In the genomic region with DNA sequence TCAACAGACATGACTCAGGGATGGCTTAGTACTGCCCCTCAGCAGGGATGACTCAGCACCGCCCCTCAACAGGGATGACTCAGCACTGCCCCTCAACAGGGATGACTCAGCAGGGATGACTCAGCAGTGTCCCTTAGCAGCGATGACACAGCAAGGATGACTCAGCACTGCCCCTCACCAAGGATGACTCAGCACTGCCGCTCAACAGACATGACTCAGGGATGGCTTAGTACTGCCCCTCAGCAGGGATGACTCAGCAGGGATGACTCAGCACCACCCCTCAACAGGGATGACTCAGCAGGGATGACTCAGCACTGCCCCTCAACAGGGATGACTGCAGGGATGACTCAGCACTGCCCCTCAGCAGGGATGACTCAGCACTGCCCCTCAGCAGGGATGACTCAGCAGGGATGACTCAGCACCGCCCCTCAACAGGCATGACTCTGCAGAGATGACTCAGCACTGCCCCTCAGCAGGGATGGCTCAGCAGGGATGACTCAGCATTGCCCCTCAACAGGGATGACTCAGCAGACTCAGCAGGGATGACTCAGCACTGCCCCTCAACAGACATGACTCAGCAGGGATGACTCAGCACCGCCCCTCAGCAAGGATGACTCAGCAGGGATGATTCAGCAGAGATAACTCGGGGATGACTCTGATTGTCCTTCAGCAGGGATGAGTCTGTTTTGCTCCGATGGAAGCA, we compare ENCODE assay signal across 8 cellular contexts. TPM values are rescaled to one million over a fixed set of nuclear protein-coding genes. Genes with fewer than 3 reads are reported as not detected.
A peak's percentile ranks its signal among the peaks of the same experiment; 100 is the strongest.
DNase-seq lines count a peak whose midpoint lies in the region; TF ChIP-seq lines count a peak whose summit lies in the region.
"Not testable (repeated sequence)": the region's sequence is repeated elsewhere in the genome, so short reads cannot be mapped to it uniquely, and the experiment has no call there.

No MANE protein-coding gene starts in this region.

- peak overlapping the region; percentile 87 for H3K27ac Mint-ChIP-seq in activated CD4-positive, alpha-beta memory T cell treated with anti-CD3 and anti-CD28 coated beads, Interleukin-2, amount 10 ng/mL, durations not matched to agents 7 days and 5 days
- peak overlapping the region; percentile 84 for H3K27ac Mint-ChIP-seq in neural crest cell (ENCODE audit: unreplicated experiment)

- not testable (repeated sequence) for H3K4me3 ChIP-seq in HUES6 (ENCODE audit: low read depth, low read length)

- peaks cover 33% of the 10 kb centered on the region for H3K9me3 Mint-ChIP-seq in activated CD4-positive, alpha-beta memory T cell treated with anti-CD3 and anti-CD28 coated beads, Interleukin-2, amount 10 ng/mL, durations not matched to agents 7 days and 5 days
- not testable (repeated sequence) for H3K9me3 Mint-ChIP-seq in neural crest cell

- H3K27ac ChIP-seq in C4-2B (peak overlapping the region; percentile 84), HUES6 (ENCODE audit: low read depth, low read length) (peak overlapping the region; percentile 93)

- DNase-seq in RPMI7951 (ENCODE audit: low read depth) (peak; percentile 78), astrocyte of the hippocampus (ENCODE audit: low read depth, low spot score) (peak; percentile 68), fibroblast of the conjunctiva (ENCODE audit: low read depth) (peak; percentile 56)
- peak; percentile 70 for DNase-seq in activated CD4-positive, alpha-beta memory T cell treated with anti-CD3 and anti-CD28 coated beads, Interleukin-2, amount 10 ng/mL, durations not matched to agents 7 days and 5 days
- DNase-seq in neural crest cell (ENCODE audit: low read depth, low spot score), result not testable (repeated sequence)
- peak; percentile 21 to 23 for DNase-seq in stimulated activated CD8-positive, alpha-beta memory T cell treated with anti-CD3 and anti-CD28 coated beads, Interleukin-4, amount 100 ng/mL, for 4 hours (ENCODE audit: low read depth in 2 of 2, low spot score in 1 of 2)

- H3K4me1 ChIP-seq in HUES6 (ENCODE audit: control insufficient read depth, insufficient read depth, low read length), result not testable (repeated sequence)

- peaks cover 74% of the 10 kb centered on the region for H3K36me3 Mint-ChIP-seq in activated CD4-positive, alpha-beta memory T cell treated with anti-CD3 and anti-CD28 coated beads, Interleukin-2, amount 10 ng/mL, durations not matched to agents 7 days and 5 days (ENCODE audit: low read depth)
- H3K36me3 Mint-ChIP-seq in neural crest cell (ENCODE audit: low read depth), result peaks cover 30% of the 10 kb centered on the region

- TF ChIP-seq CTCF in C4-2B (conservative IDR thresholded peaks at IDR 0.05); neural crest cell (conservative IDR thresholded peaks at IDR 0.05): not testable (repeated sequence)

- peaks cover 38% of the 10 kb centered on the region for H3K9me3 ChIP-seq in HUES6 (ENCODE audit: control insufficient read depth, insufficient read depth, low read depth, low read length)

- peak overlapping the region; percentile 21 for H3K4me3 Mint-ChIP-seq in activated CD4-positive, alpha-beta memory T cell treated with anti-CD3 and anti-CD28 coated beads, Interleukin-2, amount 10 ng/mL, durations not matched to agents 7 days and 5 days
- peak overlapping the region; percentile 34 for H3K4me3 Mint-ChIP-seq in neural crest cell

- POLR2A ChIA-PET in activated CD4-positive, alpha-beta memory T cell treated with anti-CD3 and anti-CD28 coated beads, Interleukin-2, amount 10 ng/mL, durations not matched to agents 7 days and 5 days (lab: Charles Lee), result not testable (repeated sequence)

- H3K4me1 Mint-ChIP-seq in activated CD4-positive, alpha-beta memory T cell treated with anti-CD3 and anti-CD28 coated beads, Interleukin-2, amount 10 ng/mL, durations not matched to agents 7 days and 5 days; neural crest cell: not testable (repeated sequence)

- peak overlapping the region; percentile 83 for H3K9ac ChIP-seq in HUES6 (ENCODE audit: low read length)

- CTCF ChIA-PET in activated CD4-positive, alpha-beta memory T cell treated with anti-CD3 and anti-CD28 coated beads, Interleukin-2, amount 10 ng/mL, durations not matched to agents 7 days and 5 days (lab: Charles Lee), result not testable (repeated sequence)

- not testable (repeated sequence) for H3K27me3 Mint-ChIP-seq in activated CD4-positive, alpha-beta memory T cell treated with anti-CD3 and anti-CD28 coated beads, Interleukin-2, amount 10 ng/mL, durations not matched to agents 7 days and 5 days; neural crest cell (ENCODE audit: low read depth)

- H3K27me3 ChIP-seq in HUES6 (ENCODE audit: control insufficient read depth, insufficient read depth, low read length), result not testable (repeated sequence)

- peaks cover 64% of the 10 kb centered on the region for H3K36me3 ChIP-seq in HUES6 (ENCODE audit: control insufficient read depth, insufficient read depth, low read length)

RNA-seq across cellular contexts. Expression of a gene that starts 23.6 kb away (rescaled TPM):
- total RNA-seq in RPMI7951 (2014; rRNA removed; shearing (Covaris generic)), result 7.7 TPM in 2 replicates
- not detected for total RNA-seq in activated CD4-positive, alpha-beta memory T cell treated with anti-CD3 and anti-CD28 coated beads, Interleukin-2, amount 10 ng/mL, durations not matched to agents 7 days and 5 days
- 4.9 and 5.6 TPM in 2 replicates for total RNA-seq in neural crest cell

RNA-seq across cellular contexts. Expression of a gene that starts 47.1 kb away (rescaled TPM):
- 97.2 and 143 TPM in 2 replicates for total RNA-seq in RPMI7951 (2014; rRNA removed; shearing (Covaris generic))
- total RNA-seq in activated CD4-positive, alpha-beta memory T cell treated with anti-CD3 and anti-CD28 coated beads, Interleukin-2, amount 10 ng/mL, durations not matched to agents 7 days and 5 days, result 10 to 100 TPM; 33.1 to 33.6 TPM
- total RNA-seq in neural crest cell, result 67.6 and 70.1 TPM in 2 replicates
